ENCODE assay signal across 8 cellular contexts in the genomic region with DNA sequence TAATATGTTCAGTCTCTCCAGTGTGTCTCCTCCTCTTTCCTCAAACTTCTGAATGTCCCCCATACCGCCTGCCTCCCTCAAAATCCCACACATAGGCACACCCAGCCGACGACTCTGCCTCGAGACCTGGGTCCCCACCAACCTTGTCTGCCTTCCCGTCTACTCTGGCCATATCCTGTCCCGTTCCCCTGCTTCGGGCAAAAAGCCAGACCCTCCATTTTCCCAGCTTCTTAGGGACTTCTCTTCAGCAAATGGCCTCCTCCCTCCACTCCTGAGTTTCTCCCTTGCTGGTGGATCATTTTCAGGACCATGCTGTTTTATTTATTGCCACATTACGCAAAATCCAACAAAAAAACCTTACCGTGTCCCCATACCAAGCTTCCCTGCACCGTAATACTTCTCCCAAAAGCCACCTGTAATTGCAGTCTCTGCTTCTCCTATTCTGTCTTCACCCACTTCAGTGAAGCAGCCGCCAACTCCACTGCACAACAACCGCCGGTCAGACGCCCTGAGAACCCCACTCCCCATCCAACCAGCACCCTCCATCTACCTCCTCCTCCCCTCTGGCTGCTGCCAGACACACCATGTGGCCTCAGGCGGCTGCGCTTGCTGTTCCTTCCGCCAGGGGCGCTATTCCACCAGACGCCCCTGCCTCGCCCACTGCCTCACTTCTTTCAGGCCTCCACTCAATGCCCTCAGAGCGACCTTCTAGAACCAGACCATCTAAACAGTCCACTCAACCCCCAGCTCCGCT.
DNase-seq lines count a peak whose midpoint lies in the region; ATAC-seq, FAIRE-seq and TF ChIP-seq lines count a peak whose summit lies in the region.

No MANE protein-coding gene starts in this region.

- no peak overlapping the region for H3K23ac ChIP-seq in H1 (ENCODE audit: insufficient read length)

- no peak overlapping the region for H3K27ac ChIP-seq in C4-2B
- H3K27ac ChIP-seq in VCaP, result no peak overlapping the region
- H3K27ac ChIP-seq in H1 (ENCODE audit: low read depth, low read length), result no peak overlapping the region
- no peak overlapping the region for H3K27ac ChIP-seq in parathyroid adenoma
- no peak overlapping the region for H3K27ac ChIP-seq in esophagus squamous epithelium

- no peaks in the 10 kb centered on the region for H3K27me3 ChIP-seq in H1 (replicated peaks in 1 of 4; ENCODE audit: control insufficient read depth in 3 of 4, extremely low read depth in 1 of 4, insufficient read depth in 3 of 4, low read length in 3 of 4)
- no peaks in the 10 kb centered on the region for H3K27me3 ChIP-seq in parathyroid adenoma (ENCODE audit: control insufficient read depth, insufficient read depth, low read length)
- H3K27me3 ChIP-seq in esophagus squamous epithelium, result peaks cover 0 to 6% (median 0%) of the 10 kb centered on the region in 4 donors

- 48% methylated on average over 22 of the region's 22 CpGs; no CpG with 5 or more reads in 1 of the 2 experiments for WGBS in H1 (ENCODE audit: extremely low coverage in 1 of 2, insufficient coverage in 1 of 2, insufficient read length in 1 of 2, insufficient replicate concordance in 2 of 2, low coverage in 1 of 2, low lambda C conversion rate in 2 of 2, missing lambda C conversion rate in 1 of 2), 2 experiments
- 68 to 73% methylated on average over 22 of the region's 22 CpGs for WGBS in esophagus squamous epithelium, 2 donors

- no peak overlapping the region for H2BK120ac ChIP-seq in H1 (replicated peaks; ENCODE audit: low read depth, low read length)

- H3K79me2 ChIP-seq in H1 (ENCODE audit: control insufficient read depth in 1 of 2, insufficient read depth in 2 of 2, low read length in 2 of 2) (no peaks in the 10 kb centered on the region), parathyroid adenoma (no peaks in the 10 kb centered on the region)

- FAIRE-seq in H1 (lab: Jason Lieb, UNC), result peak; percentile 90

- peak overlapping the region; percentile 18; the same call in 1 of the 2 replicates for H2BK5ac ChIP-seq in H1 (ENCODE audit: low read depth, low read length)

- H3K36me3 ChIP-seq in H1 (ENCODE audit: control insufficient read depth in 2 of 4, insufficient read depth in 4 of 4, low read length in 3 of 4) (no peaks in the 10 kb centered on the region), parathyroid adenoma (ENCODE audit: control insufficient read depth, insufficient read depth, low read length) (no peaks in the 10 kb centered on the region), esophagus squamous epithelium (no peaks in the 10 kb centered on the region)

- H3K4ac ChIP-seq in H1 (replicated peaks; ENCODE audit: insufficient read length, low read depth, low read length), result peak overlapping the region; percentile 61

- H3K79me1 ChIP-seq in H1 (ENCODE audit: low read depth, low read length), result no peaks in the 10 kb centered on the region

- H2AFZ ChIP-seq in H1 (ENCODE audit: low read length) (peak overlapping the region; percentile 59), parathyroid adenoma (no peak overlapping the region)

- no peaks in the 10 kb centered on the region; the same call in 1 of the 2 replicates for H3K23me2 ChIP-seq in H1 (ENCODE audit: low read depth, low read length)

- H3K9ac ChIP-seq in H1 (replicated peaks in 1 of 4; ENCODE audit: extremely low read depth in 1 of 4, low read depth in 3 of 4, low read length in 3 of 4) (no peak overlapping the region; a peak in 1 of 7 replicates), parathyroid adenoma (no peak overlapping the region)

- H3K4me2 ChIP-seq in H1 (ENCODE audit: insufficient read depth in 1 of 2, low read depth in 2 of 2, low read length in 2 of 2) (peak overlapping the region in 1 of 2 experiments; percentile 9; a peak in 2 of 4 replicates), parathyroid adenoma (ENCODE audit: low read length) (no peak overlapping the region)

- peak; percentile 84 for ATAC-seq in GM19328 (IDR thresholded peaks at IDR 0.05; ENCODE audit: unreplicated experiment)
- ATAC-seq in HG03565 (IDR thresholded peaks at IDR 0.05; ENCODE audit: unreplicated experiment), result peak; percentile 66

- POLR2A ChIA-PET in H1 (lab: Charles Lee; ENCODE audit: partially characterized antibody), result no interaction called here

- H2BK20ac ChIP-seq in H1 (ENCODE audit: low read length), result 0 out of 2 replicates have a peak overlapping the region, but pooled peaks have one; percentile 72

- H4K8ac ChIP-seq in H1 (ENCODE audit: extremely low read depth, insufficient read depth, low read length), result no peak overlapping the region

- DNase-seq in H1 (ENCODE audit: low read depth in 1 of 2, low spot score in 2 of 2) (peak; percentile 62 to 91), midbrain (lab: John Stamatoyannopoulos, UW) (no peak), esophagus squamous epithelium (lab: John Stamatoyannopoulos, UW) (no peak)

- TF ChIP-seq CTCF in C4-2B (conservative IDR thresholded peaks at IDR 0.05) (peak; percentile 97), VCaP (conservative IDR thresholded peaks at IDR 0.05) (peak; percentile 40), H1 (IDR thresholded peaks at IDR 0.05; ENCODE audit: control extremely low read depth in 1 of 3, insufficient read depth in 1 of 3, low read depth in 1 of 3, low read length in 3 of 3) (peak; percentile 79 to 99 (median 99)), parathyroid adenoma (IDR thresholded peaks at IDR 0.05) (peak; percentile 22), esophagus squamous epithelium (IDR thresholded peaks at IDR 0.05) (peak in 2 of 6 experiments; percentile 19 to 27)

- no peak overlapping the region for H2BK12ac ChIP-seq in H1 (ENCODE audit: low read depth, low read length)

- CTCF ChIA-PET in H1 (lab: Charles Lee; ENCODE audit: partially characterized antibody), result interaction anchor here (0.8 to 14.0 kb wide), 22 partner anchors 9 to 354 kb away, joined by 3 to 241 read pairs (median 4); a partner anchor contains a TSS

- no peak overlapping the region for H3K56ac ChIP-seq in H1 (replicated peaks; ENCODE audit: insufficient read length, low read depth, low read length)

- H3K4me1 ChIP-seq in H1 (replicated peaks in 1 of 4; ENCODE audit: control insufficient read depth in 3 of 4, insufficient read depth in 4 of 4, low read length in 3 of 4) (0 out of 7 replicates have a peak, but pooled peaks cover 0 to 2% (median 0%) of the 10 kb centered on the region in 4 experiments), parathyroid adenoma (no peaks in the 10 kb centered on the region), esophagus squamous epithelium (no peaks in the 10 kb centered on the region)

- H2BK15ac ChIP-seq in H1 (ENCODE audit: low read length), result no peak overlapping the region; the same call in 1 of the 2 replicates

- no peak for TF ChIP-seq EP300 in H1 (IDR thresholded peaks at IDR 0.05; ENCODE audit: borderline replicate concordance in 1 of 2, low read depth in 2 of 2, low read length in 2 of 2)

- no peaks in the 10 kb centered on the region for H4K20me1 ChIP-seq in H1 (replicated peaks in 1 of 2; ENCODE audit: control insufficient read depth in 1 of 2, insufficient read depth in 2 of 2, low read length in 2 of 2)

- intact Hi-C loops in esophagus squamous epithelium (cut with DNase I), result loop anchor here (5.0 kb wide), 1 partner anchor 307 kb away; no protein-coding TSS in a partner anchor

- H3K18ac ChIP-seq in H1 (ENCODE audit: extremely low read depth, low read length), result peak overlapping the region; percentile 68; the same call in 1 of the 2 replicates

- TF ChIP-seq POLR2A in H1 (IDR thresholded peaks at IDR 0.05; ENCODE audit: control extremely low read depth in 1 of 2, low read depth in 2 of 2, low read length in 2 of 2) (no peak; a peak in 1 of 3 replicates), esophagus squamous epithelium (IDR thresholded peaks at IDR 0.05) (no peak)

- H2AK5ac ChIP-seq in H1 (ENCODE audit: low read depth, low read length), result no peak overlapping the region

- TF ChIP-seq RAD21 in H1 (IDR thresholded peaks at IDR 0.05 in 1 of 2, conservative IDR thresholded peaks at IDR 0.05 in 1 of 2; ENCODE audit: low read depth in 2 of 2, low read length in 2 of 2), result peak; percentile 53 to 58

- peak overlapping the region in 2 of 4 experiments; percentile 5 to 22; a peak in 2 of 8 replicates for H3K4me3 ChIP-seq in H1 (ENCODE audit: extremely low read depth in 1 of 4, insufficient read depth in 2 of 4, low read depth in 3 of 4, low read length in 4 of 4)
- no peak overlapping the region for H3K4me3 ChIP-seq in parathyroid adenoma (ENCODE audit: low read depth, low read length)
- H3K4me3 ChIP-seq in esophagus squamous epithelium, result no peak overlapping the region

- no peak overlapping the region for H4K5ac ChIP-seq in H1 (ENCODE audit: insufficient read length, low read depth, low read length)

- no peak overlapping the region for H3K14ac ChIP-seq in H1 (ENCODE audit: insufficient read length)

- peak overlapping the region; percentile 36 for H4K91ac ChIP-seq in H1 (replicated peaks; ENCODE audit: insufficient read length, low read length)

- H3K9me3 ChIP-seq in H1 (ENCODE audit: insufficient read depth in 2 of 2, low read depth in 1 of 2, low read length in 1 of 2), result no peaks in the 10 kb centered on the region
- no peaks in the 10 kb centered on the region for H3K9me3 ChIP-seq in parathyroid adenoma (ENCODE audit: control insufficient read depth, low read length)
- H3K9me3 ChIP-seq in esophagus squamous epithelium, result no peaks in the 10 kb centered on the region

TF ChIP-seq in H1, 55 proteins besides CTCF, POLR2A, EP300 and RAD21 (continues in another document):
- TF ChIP-seq KDM4A (IDR thresholded peaks at IDR 0.05; ENCODE audit: low read depth, low read length, severe bottlenecking) (no peak), TAF1 (IDR thresholded peaks at IDR 0.05; ENCODE audit: low read depth, low read length) (no peak), CTBP2 (IDR thresholded peaks at IDR 0.05; ENCODE audit: borderline replicate concordance, insufficient read depth, insufficient read length, low read length) (no peak), TEAD4 (IDR thresholded peaks at IDR 0.05; ENCODE audit: low read depth, low read length) (no peak), BACH1 (IDR thresholded peaks at IDR 0.05; ENCODE audit: low read length) (no peak), RBBP5 (IDR thresholded peaks at IDR 0.05; ENCODE audit: borderline replicate concordance, low read depth, low read length) (no peak), RFX5 (IDR thresholded peaks at IDR 0.05; ENCODE audit: borderline replicate concordance, low read depth, low read length) (no peak), HDAC2 (IDR thresholded peaks at IDR 0.05; ENCODE audit: borderline replicate concordance in 1 of 2, low read depth in 2 of 2, low read length in 2 of 2) (no peak)
- TF ChIP-seq, protein P1, sequence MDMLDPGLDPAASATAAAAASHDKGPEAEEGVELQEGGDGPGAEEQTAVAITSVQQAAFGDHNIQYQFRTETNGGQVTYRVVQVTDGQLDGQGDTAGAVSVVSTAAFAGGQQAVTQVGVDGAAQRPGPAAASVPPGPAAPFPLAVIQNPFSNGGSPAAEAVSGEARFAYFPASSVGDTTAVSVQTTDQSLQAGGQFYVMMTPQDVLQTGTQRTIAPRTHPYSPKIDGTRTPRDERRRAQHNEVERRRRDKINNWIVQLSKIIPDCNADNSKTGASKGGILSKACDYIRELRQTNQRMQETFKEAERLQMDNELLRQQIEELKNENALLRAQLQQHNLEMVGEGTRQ (IDR thresholded peaks at IDR 0.05; ENCODE audit: low read length), result peak; percentile 53

Comparison
In these comparisons a context has a peak if more than half of its experiments do, and no peak if none do; other contexts are left out.
1. DNase-seq: peak in H1 (2 of 2); none in midbrain (single experiment) and esophagus squamous epithelium (single experiment).